Comparison of ENCODE assay signal across 32 cellular contexts in the genomic region with DNA sequence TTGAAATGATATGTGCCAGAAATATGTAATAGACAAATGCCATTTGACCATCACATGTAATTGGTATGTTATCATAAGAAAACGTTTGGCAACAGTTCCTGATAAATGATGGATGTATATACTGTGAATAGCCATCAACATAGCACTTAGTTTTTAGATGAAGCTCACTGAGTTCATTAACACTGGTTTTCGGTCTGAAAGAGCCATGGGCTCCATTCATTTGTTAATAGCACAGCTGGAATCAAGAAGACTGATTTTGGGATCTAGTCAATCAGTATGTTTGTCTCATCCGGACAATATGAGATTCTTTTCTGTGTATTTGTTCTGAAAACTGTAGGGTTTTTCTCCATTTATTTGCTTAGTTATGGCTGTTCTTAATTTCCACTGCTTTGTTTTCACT.
"Had no signal": no experiment of that assay in that cellular context is flagged by ENCODE, and none has a peak within 500 bp of the region (broad histone marks: within the 10 kb centered on the region; RNA-seq: fewer than 3 reads in every experiment).

No MANE protein-coding gene starts in this region.

- H3K27ac Mint-ChIP-seq: activated CD4-positive, alpha-beta T cell treated with anti-CD3 and anti-CD28 coated beads for 36 hours; activated CD4-positive, alpha-beta T cell treated with anti-CD3 and anti-CD28 coated beads, Interleukin-2, amount 10 ng/mL, durations not matched to agents 7 days and 5 days; activated CD8-positive, alpha-beta T cell treated with anti-CD3 and anti-CD28 coated beads, Interleukin-2, amount 10 ng/mL, durations not matched to agents 7 days and 5 days; activated naive CD4-positive, alpha-beta T cell treated with anti-CD3 and anti-CD28 coated beads for 36 hours; activated naive CD4-positive, alpha-beta T cell treated with anti-CD3 and anti-CD28 coated beads, Interleukin-2, amount 50 U/mL, for 72 hours; activated T-cell treated with anti-CD3 and anti-CD28 coated beads, Interleukin-2, amount 50 U/mL, for 24 hours; activated T-helper 1 cell treated with anti-CD3 and anti-CD28 coated beads, Interleukin-12 subunit alpha, Interleukin-12 subunit beta, Interleukin-2, Interleukin-4 antibody, amounts not matched to agents 30 ng/mL and 10 ng/mL and 1 ng/mL, durations not matched to agents 14 hours and 24 hours and 36 hours; T-helper 1 cell treated with Interleukin-12 subunit alpha and Interleukin-12 subunit beta and Interleukin-4 antibody, amounts not matched to agents 30 μg/mL and 1 μg/mL, for 36 hours; T-helper 2 cell treated with Interferon-gamma antibody and Interleukin-4, amounts not matched to agents 5 μg/mL and 100 μg/mL, for 36 hours had no signal

- ATAC-seq: activated CD4-positive, alpha-beta T cell treated with anti-CD3 and anti-CD28 coated beads for 36 hours; activated CD4-positive, CD25-positive, alpha-beta regulatory T cell treated with anti-CD3 and anti-CD28 coated beads, Interleukin-2, amount 50 U/mL, for 24 hours; activated CD8-positive, alpha-beta T cell treated with anti-CD3 and anti-CD28 coated beads, Interleukin-2, amount 10 ng/mL, durations not matched to agents 7 days and 5 days; activated naive CD4-positive, alpha-beta T cell treated with anti-CD3 and anti-CD28 coated beads, Interleukin-2, amount 50 U/mL, for 72 hours; body of pancreas; PC-3 had no signal

- H3K4me3 Mint-ChIP-seq: activated CD4-positive, alpha-beta T cell treated with anti-CD3 and anti-CD28 coated beads for 36 hours; activated CD4-positive, alpha-beta T cell treated with anti-CD3 and anti-CD28 coated beads, Interleukin-2, amount 10 ng/mL, durations not matched to agents 7 days and 5 days; activated CD8-positive, alpha-beta T cell treated with anti-CD3 and anti-CD28 coated beads, Interleukin-2, amount 10 ng/mL, durations not matched to agents 7 days and 5 days; activated naive CD4-positive, alpha-beta T cell treated with anti-CD3 and anti-CD28 coated beads for 36 hours; activated T-cell treated with anti-CD3 and anti-CD28 coated beads, Interleukin-2, amount 50 U/mL, for 24 hours; activated T-helper 1 cell treated with anti-CD3 and anti-CD28 coated beads, Interleukin-12 subunit alpha, Interleukin-12 subunit beta, Interleukin-2, Interleukin-4 antibody, amounts not matched to agents 30 ng/mL and 10 ng/mL and 1 ng/mL, durations not matched to agents 14 hours and 24 hours and 36 hours; T-helper 1 cell treated with Interleukin-12 subunit alpha and Interleukin-12 subunit beta and Interleukin-4 antibody, amounts not matched to agents 30 μg/mL and 1 μg/mL, for 36 hours; T-helper 2 cell treated with Interferon-gamma antibody and Interleukin-4, amounts not matched to agents 5 μg/mL and 100 μg/mL, for 36 hours had no signal

- DNase-seq: activated CD4-positive, alpha-beta T cell treated with anti-CD3 and anti-CD28 coated beads for 36 hours; activated CD4-positive, alpha-beta T cell treated with anti-CD3 and anti-CD28 coated beads, Interleukin-2, amount 10 ng/mL, durations not matched to agents 7 days and 5 days; activated CD4-positive, alpha-beta T cell treated with anti-CD3 and anti-CD28 coated beads, Interleukin-2, amount 50 U/mL, for 48 hours; activated CD8-positive, alpha-beta T cell treated with anti-CD3 and anti-CD28 coated beads, Interleukin-2, amount 10 ng/mL, durations not matched to agents 7 days and 5 days; activated gamma-delta T cell treated with Interleukin-2 at 50 U/mL for 16 hours; activated naive CD4-positive, alpha-beta T cell treated with anti-CD3 and anti-CD28 coated beads for 36 hours; activated T-cell treated with anti-CD3 and anti-CD28 coated beads, Interleukin-2, amount 50 U/mL, for 24 hours; adrenal gland; body of pancreas; Karpas-422; NCI-H1048; NCI-H1105 treated with DMSO at 0.1 percent for 48 hours; NCI-H1436; NCI-H1694 treated with DMSO at 0.1 percent for 48 hours; NCI-H2029; NCI-H2171; NCI-H510A; NCI-H526; NCI-H748 treated with DMSO at 0.1 percent for 48 hours; NK-92 treated with Interleukin-12 subunit alpha and Interleukin-12 subunit beta, amount 100 ng/mL, for 24 hours; PC-3; Peyer's patch; RPMI8226; SHP77 treated with DMSO at 0.1 percent for 48 hours; SK-N-SH had no signal

- H3K9me3 Mint-ChIP-seq: activated CD4-positive, alpha-beta T cell treated with anti-CD3 and anti-CD28 coated beads, Interleukin-2, amount 10 ng/mL, durations not matched to agents 7 days and 5 days; activated T-helper 1 cell treated with anti-CD3 and anti-CD28 coated beads, Interleukin-12 subunit alpha, Interleukin-12 subunit beta, Interleukin-2, Interleukin-4 antibody, amounts not matched to agents 30 ng/mL and 10 ng/mL and 1 ng/mL, durations not matched to agents 14 hours and 24 hours and 36 hours; T-helper 1 cell treated with Interleukin-12 subunit alpha and Interleukin-12 subunit beta and Interleukin-4 antibody, amounts not matched to agents 30 μg/mL and 1 μg/mL, for 36 hours; T-helper 2 cell treated with Interferon-gamma antibody and Interleukin-4, amounts not matched to agents 5 μg/mL and 100 μg/mL, for 36 hours had no signal

- H3K4me1 ChIP-seq: adrenal gland, body of pancreas, breast epithelium, Peyer's patch, SJSA1 had no signal

- H3K27ac ChIP-seq: adrenal gland, body of pancreas, breast epithelium, Peyer's patch, SJSA1 had no signal

- H3K4me3 ChIP-seq: adrenal gland, body of pancreas, breast epithelium, Peyer's patch, SJSA1 had no signal

- H3K36me3 ChIP-seq: adrenal gland, breast epithelium, Peyer's patch, SJSA1 had no signal

- H3K4me1 Mint-ChIP-seq: activated CD4-positive, alpha-beta T cell treated with anti-CD3 and anti-CD28 coated beads for 36 hours; activated CD4-positive, alpha-beta T cell treated with anti-CD3 and anti-CD28 coated beads, Interleukin-2, amount 10 ng/mL, durations not matched to agents 7 days and 5 days had no signal

- H3K27me3 Mint-ChIP-seq: activated CD4-positive, alpha-beta T cell treated with anti-CD3 and anti-CD28 coated beads for 36 hours; activated CD4-positive, alpha-beta T cell treated with anti-CD3 and anti-CD28 coated beads, Interleukin-2, amount 10 ng/mL, durations not matched to agents 7 days and 5 days; activated T-cell treated with anti-CD3 and anti-CD28 coated beads, Interleukin-2, amount 50 U/mL, for 24 hours had no signal

- H3K27me3 ChIP-seq: adrenal gland, body of pancreas, breast epithelium, Peyer's patch, SJSA1 had no signal

- H3K9me3 ChIP-seq: adrenal gland, body of pancreas, Peyer's patch, SJSA1, SK-N-SH had no signal
